20 cellular contexts compared by ENCODE assay signal in genomic region chr12:43453761-43454160, GRCh38.
DNase-seq lines count a peak whose midpoint lies in the region; ATAC-seq, FAIRE-seq and TF ChIP-seq lines count a peak whose summit lies in the region.
"Had no signal": no experiment of that assay in that cellular context is flagged by ENCODE, and none has a peak within 500 bp of the region (broad histone marks: within the 10 kb centered on the region; RNA-seq: fewer than 3 reads in every experiment).

No MANE protein-coding gene starts in this region.

- H3K36me3 ChIP-seq in A673 (ENCODE audit: insufficient read depth, low read length, poor library complexity, severe bottlenecking) (no peaks in the 10 kb centered on the region), GM12878 (ENCODE audit: control insufficient read depth in 2 of 2, insufficient read depth in 2 of 2, low read length in 1 of 2) (no peaks in the 10 kb centered on the region), GM23338 (ENCODE audit: insufficient read depth) (no peaks in the 10 kb centered on the region; the same call in none of the 2 replicates), testis (ENCODE audit: low read depth, missing control alignments) (no peaks in the 10 kb centered on the region)

- TF ChIP-seq EP300 in GM12878 (IDR thresholded peaks at IDR 0.05; ENCODE audit: borderline replicate concordance in 1 of 2, control insufficient read depth in 1 of 2, low read depth in 2 of 2, low read length in 2 of 2), result no peak

- ATAC-seq in GM12878, result peak; percentile 50; the same call in 2 of the 3 replicates
- no peak for ATAC-seq in GM23338
- ATAC-seq: T-cell had no signal

- POLR2A ChIA-PET in A673 (lab: Charles Lee; ENCODE audit: low non-redundant PET) (no interaction called here), GM12878 (lab: Charles Lee) (no interaction called here)

- H3K9me3 Mint-ChIP-seq in GM23338, result peaks cover 23% of the 10 kb centered on the region

- BruUV-seq in A673 (replicated peaks; lab: Mats Ljungman, UMichigan) (no TSS peak), GM12878 (replicated peaks; lab: Mats Ljungman, UMichigan) (no TSS peak)

- in situ Hi-C loops in GM12878 (cut with MboI), result no loop called here

- no peak overlapping the region for H3K4me3 Mint-ChIP-seq in GM23338
- H3K4me3 Mint-ChIP-seq: B cell; CD4-positive, alpha-beta T cell; T-cell had no signal

- H3K27me3 Mint-ChIP-seq in GM23338 (ENCODE audit: insufficient read depth, low read depth, poor library complexity), result no peaks in the 10 kb centered on the region
- H3K27me3 Mint-ChIP-seq: B cell; CD4-positive, alpha-beta T cell; T-cell had no signal

- H3K4me3 ChIP-seq in A673 (ENCODE audit: low read depth, low read length, poor library complexity, severe bottlenecking) (peak overlapping the region; percentile 2), GM12878 (no peak overlapping the region), GM23338 (no peak overlapping the region), testis (no peak overlapping the region)

- H3K27ac ChIP-seq in A673 (ENCODE audit: low read depth, low read length, poor library complexity, severe bottlenecking), result no peak overlapping the region
- H3K27ac ChIP-seq in GM12878 (ENCODE audit: control insufficient read depth, insufficient read depth), result no peak overlapping the region
- no peak overlapping the region for H3K27ac ChIP-seq in GM23338 (ENCODE audit: low read depth)
- H3K27ac ChIP-seq in testis, result no peak overlapping the region

- H3K36me3 Mint-ChIP-seq in GM23338 (ENCODE audit: low read depth), result peaks cover 42% of the 10 kb centered on the region
- H3K36me3 Mint-ChIP-seq: T-cell had no signal

- CTCF ChIA-PET in A673 (lab: Charles Lee) (no interaction called here), GM12878 (lab: Yijun Ruan, JAX) (interaction anchor here (0.5 to 0.9 kb wide), 2 partner anchors 10 to 269 kb away, joined by 3 read pairs; no protein-coding TSS in a partner anchor)

- H3K4me2 ChIP-seq in GM12878 (ENCODE audit: control insufficient read depth, insufficient read depth), result no peak overlapping the region
- no peak overlapping the region for H3K4me2 ChIP-seq in GM23338

- WGBS in GM12878 (ENCODE audit: insufficient coverage, insufficient replicate concordance, low lambda C conversion rate, missing lambda C conversion rate), result 43% methylated on average over 8 of the region's 8 CpGs
- WGBS in testis, 2 donors, result 76 to 85% methylated on average over 8 of the region's 8 CpGs

- no peaks in the 10 kb centered on the region for H3K9me3 ChIP-seq in A673 (ENCODE audit: low read depth, low read length, poor library complexity, severe bottlenecking)
- H3K9me3 ChIP-seq in GM12878 (replicated peaks; ENCODE audit: control insufficient read depth, insufficient read depth, low read length), result no peaks in the 10 kb centered on the region
- no peaks in the 10 kb centered on the region for H3K9me3 ChIP-seq in testis

- no peaks in the 10 kb centered on the region for H3K27me3 ChIP-seq in A673 (replicated peaks; ENCODE audit: insufficient read depth, low read depth, low read length, poor library complexity)
- H3K27me3 ChIP-seq in GM12878 (replicated peaks in 1 of 2; ENCODE audit: control insufficient read depth in 2 of 2, insufficient read depth in 2 of 2, low read length in 1 of 2), result no peaks in the 10 kb centered on the region
- no peaks in the 10 kb centered on the region for H3K27me3 ChIP-seq in GM23338 (ENCODE audit: insufficient read depth)
- H3K27me3 ChIP-seq in testis, result no peaks in the 10 kb centered on the region

- TF ChIP-seq RAD21 in GM12878 (IDR thresholded peaks at IDR 0.05; ENCODE audit: insufficient read depth, low read depth, low read length), result no peak

- no peak for FAIRE-seq in GM12878 (lab: Jason Lieb, UNC)

- TF ChIP-seq POLR2A in GM12878 (IDR thresholded peaks at IDR 0.05; ENCODE audit: low read depth, low read length), result no peak
- TF ChIP-seq POLR2A in testis (IDR thresholded peaks at IDR 0.05), result no peak

- H4K20me1 ChIP-seq in GM12878 (ENCODE audit: control insufficient read depth, insufficient read depth) (no peaks in the 10 kb centered on the region), GM23338 (replicated peaks; ENCODE audit: insufficient read depth) (no peaks in the 10 kb centered on the region)

- peaks cover 7% of the 10 kb centered on the region for H3K9me2 ChIP-seq in GM23338 (ENCODE audit: insufficient read depth)

- H3K4me1 Mint-ChIP-seq in GM23338, result no peaks in the 10 kb centered on the region
- H3K4me1 Mint-ChIP-seq: B cell, T-cell had no signal

- SMC1A ChIA-PET in GM12878 (lab: Charles Lee; ENCODE audit: uncharacterized antibody, unreplicated experiment), result interaction anchor here (1.2 kb wide), 1 partner anchor 12 kb away, joined by 4 read pairs; no protein-coding TSS in a partner anchor

- no peaks in the 10 kb centered on the region for H3K4me1 ChIP-seq in A673 (ENCODE audit: insufficient read depth, low read length, poor library complexity, severe bottlenecking)
- no peaks in the 10 kb centered on the region for H3K4me1 ChIP-seq in GM12878 (ENCODE audit: control insufficient read depth, insufficient read depth, low read length)
- no peaks in the 10 kb centered on the region for H3K4me1 ChIP-seq in GM23338 (ENCODE audit: insufficient read depth)
- no peaks in the 10 kb centered on the region for H3K4me1 ChIP-seq in testis

- H3K9ac ChIP-seq in GM12878 (ENCODE audit: control insufficient read depth, insufficient read depth, low read length), result no peak overlapping the region

- H3K27ac Mint-ChIP-seq in GM23338, result no peak overlapping the region
- H3K27ac Mint-ChIP-seq: B cell; CD4-positive, alpha-beta T cell; T-cell had no signal

- H2AFZ ChIP-seq in GM12878 (ENCODE audit: control insufficient read depth, low read depth, low read length) (no peak overlapping the region), GM23338 (no peak overlapping the region)

- RAD21 ChIA-PET in GM12878 (lab: Charles Lee; ENCODE audit: unreplicated experiment), result no interaction called here

- no peaks in the 10 kb centered on the region for H3K79me2 ChIP-seq in GM12878 (ENCODE audit: control insufficient read depth, insufficient read depth, low read length)
- no peaks in the 10 kb centered on the region for H3K79me2 ChIP-seq in GM23338 (replicated peaks; ENCODE audit: insufficient read depth)

- no peak for TF ChIP-seq CTCF in A673 (conservative IDR thresholded peaks at IDR 0.05; ENCODE audit: low read depth, low read length)
- TF ChIP-seq CTCF in GM12878 (IDR thresholded peaks at IDR 0.05 in 2 of 3, conservative IDR thresholded peaks at IDR 0.05 in 1 of 3; ENCODE audit: control insufficient read depth in 2 of 3, extremely low read depth in 1 of 3, insufficient read depth in 1 of 3, low read depth in 3 of 3, low read length in 3 of 3), result no peak
- no peak for TF ChIP-seq CTCF in GM23338 (conservative IDR thresholded peaks at IDR 0.05; ENCODE audit: low read depth in 2 of 2)
- TF ChIP-seq CTCF in testis (IDR thresholded peaks at IDR 0.05), result no peak

- DNase-seq in A673 (ENCODE audit: low spot score) (peak; percentile 61), H4 (ENCODE audit: low spot score) (peak; percentile 72), NCI-H460 (ENCODE audit: extremely low read depth, low read depth) (peak; percentile 6), GM12878 (ENCODE audit: low read depth, low spot score) (no peak), GM23338 (ENCODE audit: low spot score) (no peak), testis (no peak)
- DNase-seq in activated T-cell treated with anti-CD3 and anti-CD28 coated beads, Interleukin-2, amount 50 U/mL, for 1 hour, result no peak
- DNase-seq in stimulated activated CD4-positive, alpha-beta T cell treated with anti-CD3 and anti-CD28 coated beads, Interleukin-2, amount 100 ng/mL, for 48 hours, result no peak
- DNase-seq: Calu3; CD4-positive, alpha-beta T cell; DMS53; GOT3; MV-4-11; NCI-H1417; NCI-H187 treated with DMSO at 0.1 percent for 48 hours; NCI-H524; NK-92 treated with Interleukin-12 subunit alpha and Interleukin-12 subunit beta, amount 100 ng/mL, for 24 hours; T-cell; T-helper 9 cell had no signal

- intact Hi-C loops in A673 (cut with micrococcal nuclease; ENCODE audit: unreplicated experiment), result no loop called here
- intact Hi-C loops in GM12878 (cut with micrococcal nuclease; ENCODE audit: unreplicated experiment), result no loop called here
- intact Hi-C loops in testis (cut with DNase I; ENCODE audit: low total_unique reads), result no loop called here

- H3F3A ChIP-seq in GM23338 (replicated peaks; ENCODE audit: low read depth), result no peaks in the 10 kb centered on the region

TF ChIP-seq in GM12878, 131 proteins besides CTCF, POLR2A, EP300 and RAD21 (continues in another document):
- TF ChIP-seq FOXK2 (IDR thresholded peaks at IDR 0.05) (no peak), IKZF2 (IDR thresholded peaks at IDR 0.05) (no peak), ZNF622 (IDR thresholded peaks at IDR 0.05) (no peak), IRF4 (IDR thresholded peaks at IDR 0.05; ENCODE audit: low read depth, low read length) (no peak)

TF ChIP-seq in GM23338, 12 proteins besides CTCF, POLR2A, EP300 and RAD21:
- TF ChIP-seq ZNF331 (CRISPR knock-in tag; IDR thresholded peaks at IDR 0.05; ENCODE audit: low read depth), result no peak
- TF ChIP-seq ZNF114 (CRISPR knock-in tag; IDR thresholded peaks at IDR 0.05), result no peak
- TF ChIP-seq, protein P1, sequence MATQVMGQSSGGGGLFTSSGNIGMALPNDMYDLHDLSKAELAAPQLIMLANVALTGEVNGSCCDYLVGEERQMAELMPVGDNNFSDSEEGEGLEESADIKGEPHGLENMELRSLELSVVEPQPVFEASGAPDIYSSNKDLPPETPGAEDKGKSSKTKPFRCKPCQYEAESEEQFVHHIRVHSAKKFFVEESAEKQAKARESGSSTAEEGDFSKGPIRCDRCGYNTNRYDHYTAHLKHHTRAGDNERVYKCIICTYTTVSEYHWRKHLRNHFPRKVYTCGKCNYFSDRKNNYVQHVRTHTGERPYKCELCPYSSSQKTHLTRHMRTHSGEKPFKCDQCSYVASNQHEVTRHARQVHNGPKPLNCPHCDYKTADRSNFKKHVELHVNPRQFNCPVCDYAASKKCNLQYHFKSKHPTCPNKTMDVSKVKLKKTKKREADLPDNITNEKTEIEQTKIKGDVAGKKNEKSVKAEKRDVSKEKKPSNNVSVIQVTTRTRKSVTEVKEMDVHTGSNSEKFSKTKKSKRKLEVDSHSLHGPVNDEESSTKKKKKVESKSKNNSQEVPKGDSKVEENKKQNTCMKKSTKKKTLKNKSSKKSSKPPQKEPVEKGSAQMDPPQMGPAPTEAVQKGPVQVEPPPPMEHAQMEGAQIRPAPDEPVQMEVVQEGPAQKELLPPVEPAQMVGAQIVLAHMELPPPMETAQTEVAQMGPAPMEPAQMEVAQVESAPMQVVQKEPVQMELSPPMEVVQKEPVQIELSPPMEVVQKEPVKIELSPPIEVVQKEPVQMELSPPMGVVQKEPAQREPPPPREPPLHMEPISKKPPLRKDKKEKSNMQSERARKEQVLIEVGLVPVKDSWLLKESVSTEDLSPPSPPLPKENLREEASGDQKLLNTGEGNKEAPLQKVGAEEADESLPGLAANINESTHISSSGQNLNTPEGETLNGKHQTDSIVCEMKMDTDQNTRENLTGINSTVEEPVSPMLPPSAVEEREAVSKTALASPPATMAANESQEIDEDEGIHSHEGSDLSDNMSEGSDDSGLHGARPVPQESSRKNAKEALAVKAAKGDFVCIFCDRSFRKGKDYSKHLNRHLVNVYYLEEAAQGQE (IDR thresholded peaks at IDR 0.05; ENCODE audit: unreplicated experiment), result no peak
- TF ChIP-seq STAT1 (IDR thresholded peaks at IDR 0.05; ENCODE audit: unreplicated experiment), result no peak

Comparison
In these comparisons a context has a peak if more than half of its experiments do, and no peak if none do; other contexts are left out.
1. DNase-seq: peak in A673 (single experiment), H4 (single experiment) and NCI-H460 (single experiment); none in GM12878 (single experiment), GM23338 (single experiment), activated T-cell treated with anti-CD3 and anti-CD28 coated beads, Interleukin-2, amount 50 U/mL, for 1 hour (single experiment), testis (single experiment) and stimulated activated CD4-positive, alpha-beta T cell treated with anti-CD3 and anti-CD28 coated beads, Interleukin-2, amount 100 ng/mL, for 48 hours (0 of 2).